ENCODE assay signal across 12 cellular contexts in the genomic region with DNA sequence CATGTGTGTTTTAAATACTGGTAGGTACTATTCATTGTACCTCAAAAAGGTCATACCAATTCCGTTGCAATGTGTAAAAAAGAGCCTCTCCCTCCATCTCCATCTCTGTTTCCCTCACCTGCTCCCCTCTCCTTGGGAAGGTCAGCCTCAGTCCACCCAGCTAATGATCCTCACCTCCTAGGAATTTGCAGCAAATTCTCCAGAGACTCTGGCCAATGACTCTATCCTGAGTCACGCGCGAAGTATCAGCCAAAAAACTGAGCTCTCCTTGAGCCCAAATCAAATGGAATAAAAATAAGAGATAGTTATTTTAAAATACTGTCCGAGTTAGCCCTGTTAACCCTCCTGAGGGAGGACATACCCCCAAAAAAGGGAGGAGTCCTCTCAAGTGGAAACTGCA.
DNase-seq lines count a peak whose midpoint lies in the region; ATAC-seq and TF ChIP-seq lines count a peak whose summit lies in the region.
"Had no signal": no experiment of that assay in that cellular context is flagged by ENCODE, and none has a peak within 500 bp of the region (broad histone marks: within the 10 kb centered on the region; RNA-seq: fewer than 3 reads in every experiment).

No MANE protein-coding gene starts in this region.

- POLR2A ChIA-PET in OCI-LY7 (lab: Charles Lee): no interaction called here

- H3K9me3 ChIP-seq in OCI-LY7 (ENCODE audit: low read length): no peaks in the 10 kb centered on the region

- BruUV-seq in OCI-LY7 (replicated peaks; lab: Mats Ljungman, UMichigan): no TSS peak

- TF ChIP-seq CTCF in astrocyte of the cerebellum (IDR thresholded peaks at IDR 0.05; ENCODE audit: low read depth, low read length, missing control alignments): no peak
- no peak for TF ChIP-seq CTCF in OCI-LY7 (conservative IDR thresholded peaks at IDR 0.05; ENCODE audit: low read length)

- H3K4me2 ChIP-seq in OCI-LY7 (ENCODE audit: low read length): no peak overlapping the region

- H3K9me2 ChIP-seq in OCI-LY7 (ENCODE audit: insufficient read depth, low read length): no peaks in the 10 kb centered on the region

- DNase-seq in A172 (ENCODE audit: low spot score) (peak; percentile 87), HPDE6-E6E7 (ENCODE audit: extremely low spot score) (peak; percentile 63), astrocyte of the cerebellum (ENCODE audit: low read depth) (peak; percentile 74), iris pigment epithelial cell (ENCODE audit: low read depth) (peak; percentile 77), OCI-LY7 (ENCODE audit: low spot score) (no peak), epidermal melanocyte (ENCODE audit: insufficient read length, low spot score) (no peak)
- DNase-seq: NCI-H1092 treated with DMSO at 0.1 percent for 48 hours, NCI-H748 treated with DMSO at 0.1 percent for 48 hours, right cardiac atrium had no signal

- H3K4me3 ChIP-seq in astrocyte of the cerebellum (ENCODE audit: low read depth, low read length) (no peak overlapping the region), OCI-LY7 (ENCODE audit: low read depth, low read length, poor library complexity, severe bottlenecking) (no peak overlapping the region)

- no peaks in the 10 kb centered on the region for H3K4me1 ChIP-seq in OCI-LY7 (ENCODE audit: insufficient read depth, low read length, poor library complexity, severe bottlenecking)

- no peaks in the 10 kb centered on the region for H4K20me1 ChIP-seq in OCI-LY7 (ENCODE audit: insufficient read depth, low read length)

- no peak overlapping the region for H2AFZ ChIP-seq in OCI-LY7 (ENCODE audit: low read length)

- no peaks in the 10 kb centered on the region for H3K79me2 ChIP-seq in OCI-LY7 (ENCODE audit: insufficient read depth, low read depth, low read length)

- intact Hi-C loops in OCI-LY7 (cut with micrococcal nuclease; ENCODE audit: unreplicated experiment): no loop called here

- in situ Hi-C loops in astrocyte of the cerebellum (cut with HindIII; ENCODE audit: low sequenced_read_pairs): no loop called here

- CTCF ChIA-PET in OCI-LY7 (lab: Charles Lee; ENCODE audit: unreplicated experiment): no interaction called here

- no peaks in the 10 kb centered on the region for H3K36me3 ChIP-seq in OCI-LY7 (ENCODE audit: insufficient read depth, low read length)

- ATAC-seq in GM18868 (IDR thresholded peaks at IDR 0.05; ENCODE audit: unreplicated experiment) (no peak), HG03460 (IDR thresholded peaks at IDR 0.05; ENCODE audit: unreplicated experiment) (no peak)
- ATAC-seq: activated CD4-positive, CD25-positive, alpha-beta regulatory T cell treated with anti-CD3 and anti-CD28 coated beads, Interleukin-2, amount 50 U/mL, for 24 hours; right cardiac atrium had no signal

- no peak overlapping the region for H3K27ac ChIP-seq in OCI-LY7 (ENCODE audit: low read depth, low read length, poor library complexity, severe bottlenecking)

Comparison
In these comparisons a context has a peak if more than half of its experiments do, and no peak if none do; other contexts are left out.
1. DNase-seq: peak in A172 (single experiment), HPDE6-E6E7 (single experiment), astrocyte of the cerebellum (single experiment) and iris pigment epithelial cell (single experiment); none in OCI-LY7 (single experiment) and epidermal melanocyte (single experiment).